ENCODE assay signal across 7 cellular contexts in genomic region chr1:40665335-40666171, GRCh38.
A peak's percentile ranks its signal among the peaks of the same experiment; 100 is the strongest.
DNase-seq lines count a peak whose midpoint lies in the region; ATAC-seq lines count a peak whose summit lies in the region.

RIMS3 (minus strand) TSS chr1:40665682; CDS start chr1:40641925, 23,757 bp downstream.

- peak; percentile 81 for ATAC-seq in GM18502 (IDR thresholded peaks at IDR 0.05; ENCODE audit: poor library complexity, unreplicated experiment)
- ATAC-seq in HG02970 (IDR thresholded peaks at IDR 0.05; ENCODE audit: low FRiP score, unreplicated experiment), result peak; percentile 69

- DNase-seq in NCI-H2107 treated with DMSO at 0.1 percent for 48 hours (lab: John Stamatoyannopoulos, UW; ENCODE audit: unreplicated experiment) (peak; percentile 52), caudate nucleus (lab: John Stamatoyannopoulos, UW) (peak in 58 of 61 donors; percentile 11 to 85 (median 64)), kidney tubule cell (ENCODE audit: low spot score) (peak; percentile 67)
- peak; percentile 58 for DNase-seq in activated CD4-positive, CD25-positive, alpha-beta regulatory T cell treated with anti-CD3 and anti-CD28 coated beads, Interleukin-2, amount 50 U/mL, for 16 hours (ENCODE audit: low read depth, low spot score)
- peak; percentile 80 for DNase-seq in stimulated activated CD4-positive, alpha-beta T cell treated with anti-CD3 and anti-CD28 coated beads, Interleukin-1b, Interleukin-23, amount 100 ng/mL, for 48 hours

- no peak within 1 kb of the TSS for H3K27ac ChIP-seq in caudate nucleus (ENCODE audit: low read depth, low read length)
